ENCODE assay signal across 29 cellular contexts in the genomic region with DNA sequence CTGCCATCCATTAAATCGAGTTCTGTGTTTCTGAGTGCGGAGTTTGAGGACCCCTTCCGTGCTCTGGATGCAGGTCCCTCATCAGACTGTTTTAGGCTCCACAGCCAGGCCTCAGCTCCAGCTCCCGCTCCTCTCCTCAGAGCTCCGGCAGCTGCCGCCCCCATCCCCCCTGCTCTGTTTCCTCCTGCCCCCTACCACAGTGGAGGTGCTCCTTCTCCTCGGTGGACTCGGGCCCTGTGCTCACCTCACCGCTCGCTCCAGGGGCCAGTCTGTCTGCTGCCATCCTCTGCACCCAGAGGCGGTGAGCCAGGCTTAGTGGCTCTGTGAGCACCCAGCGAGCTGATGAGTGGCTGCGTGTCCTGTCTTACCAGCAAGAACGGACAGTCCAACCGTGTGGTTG. TPM values are rescaled to one million over a fixed set of nuclear protein-coding genes. Genes with fewer than 3 reads are reported as not detected.
A peak's percentile ranks its signal among the peaks of the same experiment; 100 is the strongest.
DNase-seq lines count a peak whose midpoint lies in the region; TF ChIP-seq lines count a peak whose summit lies in the region.
"Had no signal": no experiment of that assay in that cellular context is flagged by ENCODE, and none has a peak within 500 bp of the region (broad histone marks: within the 10 kb centered on the region; RNA-seq: fewer than 3 reads in every experiment).

No MANE protein-coding gene starts in this region.

- DNase-seq in WERI-Rb-1 (peak; percentile 21), left ventricle myocardium inferior (no peak), SW480 (ENCODE audit: low spot score) (no peak), AG08396 (ENCODE audit: low spot score) (no peak), NCI-H1048 (lab: John Stamatoyannopoulos, UW) (no peak)
- no peak for DNase-seq in activated naive CD4-positive, alpha-beta T cell treated with anti-CD3 and anti-CD28 coated beads for 36 hours
- DNase-seq: activated CD4-positive, CD25-positive, alpha-beta regulatory T cell; activated CD8-positive, alpha-beta memory T cell treated with anti-CD3 and anti-CD28 coated beads, Interleukin-2, amount 10 ng/mL, durations not matched to agents 7 days and 5 days; activated naive CD4-positive, alpha-beta T cell treated with Interleukin-2 at 50 U/mL for 16 hours; activated T-cell treated with anti-CD3 and anti-CD28 coated beads, Interleukin-2, amount 50 U/mL, for 48 hours; AML-193; CD4-positive, alpha-beta T cell; gastrocnemius medialis; GOT3; NCI-H2107; NCI-H774; stimulated activated CD4-positive, alpha-beta T cell treated with anti-CD3 and anti-CD28 coated beads, Interleukin-15, amount 100 ng/mL, for 24 hours; stimulated activated CD4-positive, alpha-beta T cell treated with anti-CD3 and anti-CD28 coated beads, Interleukin-4, amount 100 ng/mL, for 4 hours; T-cell; upper lobe of left lung had no signal

- peaks cover 3% of the 10 kb centered on the region for H3K9me3 ChIP-seq in WERI-Rb-1 (ENCODE audit: severe bottlenecking)
- H3K9me3 ChIP-seq in left ventricle myocardium inferior (replicated peaks) = no peaks in the 10 kb centered on the region
- no peaks in the 10 kb centered on the region for H3K9me3 ChIP-seq in parathyroid adenoma (ENCODE audit: control insufficient read depth, low read length)
- H3K9me3 ChIP-seq: A549, gastrocnemius medialis, SJSA1, upper lobe of left lung had no signal

- no peak overlapping the region for H3K9ac ChIP-seq in parathyroid adenoma
- H3K9ac ChIP-seq: neural progenitor cell had no signal

- no peak overlapping the region for H3K4me2 ChIP-seq in parathyroid adenoma (ENCODE audit: low read length)
- H3K4me2 ChIP-seq: A549, neural progenitor cell had no signal

- no peaks in the 10 kb centered on the region for H3K9me3 Mint-ChIP-seq in activated naive CD4-positive, alpha-beta T cell treated with anti-CD3 and anti-CD28 coated beads for 36 hours
- H3K9me3 Mint-ChIP-seq: brain; CD4-positive, alpha-beta T cell; memory B cell; neural progenitor cell; T-cell had no signal

- no peaks in the 10 kb centered on the region for H3K4me1 Mint-ChIP-seq in activated naive CD4-positive, alpha-beta T cell treated with anti-CD3 and anti-CD28 coated beads for 36 hours (ENCODE audit: low read depth)
- H3K4me1 Mint-ChIP-seq: memory B cell, neural progenitor cell, T-cell had no signal

- H3K4me1 ChIP-seq in left ventricle myocardium inferior (peaks cover 32% of the 10 kb centered on the region), parathyroid adenoma (no peaks in the 10 kb centered on the region)
- H3K4me1 ChIP-seq: A549, gastrocnemius medialis, neural progenitor cell, SJSA1, upper lobe of left lung had no signal

- H3K36me3 ChIP-seq in WERI-Rb-1 (peaks cover 28% of the 10 kb centered on the region), left ventricle myocardium inferior (peaks cover 10% of the 10 kb centered on the region), parathyroid adenoma (ENCODE audit: control insufficient read depth, insufficient read depth, low read length) (no peaks in the 10 kb centered on the region)
- H3K36me3 ChIP-seq: gastrocnemius medialis, neural progenitor cell had no signal

- H3K4me3 ChIP-seq in WERI-Rb-1 (ENCODE audit: low read depth, low read length) (0 out of 2 replicates have a peak overlapping the region, but pooled peaks have one; percentile 5), left ventricle myocardium inferior (no peak overlapping the region), parathyroid adenoma (ENCODE audit: low read depth, low read length) (peak overlapping the region; percentile 1)
- H3K4me3 ChIP-seq: A549, gastrocnemius medialis, neural progenitor cell, SJSA1, upper lobe of left lung had no signal

- H3K27me3 ChIP-seq in WERI-Rb-1 (ENCODE audit: insufficient read depth, low read depth, severe bottlenecking) (no peaks in the 10 kb centered on the region), left ventricle myocardium inferior (ENCODE audit: low read depth) (no peaks in the 10 kb centered on the region), parathyroid adenoma (ENCODE audit: control insufficient read depth, insufficient read depth, low read length) (no peaks in the 10 kb centered on the region)
- H3K27me3 ChIP-seq: gastrocnemius medialis, neural progenitor cell, SJSA1, upper lobe of left lung had no signal

- H2AFZ ChIP-seq in parathyroid adenoma = no peak overlapping the region
- H2AFZ ChIP-seq: neural progenitor cell had no signal

- CTCF ChIA-PET in activated naive CD4-positive, alpha-beta T cell treated with anti-CD3 and anti-CD28 coated beads for 36 hours (lab: Charles Lee) = no interaction called here

- intact Hi-C loops in left ventricle myocardium inferior (cut with micrococcal nuclease) = no loop called here
- intact Hi-C loops in activated naive CD4-positive, alpha-beta T cell treated with anti-CD3 and anti-CD28 coated beads for 36 hours (cut with micrococcal nuclease) = no loop called here

- H3K79me2 ChIP-seq in parathyroid adenoma = peaks cover 9% of the 10 kb centered on the region

- H3K27me3 Mint-ChIP-seq in activated naive CD4-positive, alpha-beta T cell treated with anti-CD3 and anti-CD28 coated beads for 36 hours (ENCODE audit: low read depth) = no peaks in the 10 kb centered on the region
- H3K27me3 Mint-ChIP-seq: activated CD8-positive, alpha-beta memory T cell treated with anti-CD3 and anti-CD28 coated beads, Interleukin-2, amount 10 ng/mL, durations not matched to agents 7 days and 5 days; brain; CD4-positive, alpha-beta T cell; IgD-negative memory B cell; memory B cell; progenitor cell of endocrine pancreas; T-cell had no signal

- no peak overlapping the region for H3K27ac Mint-ChIP-seq in activated naive CD4-positive, alpha-beta T cell treated with anti-CD3 and anti-CD28 coated beads for 36 hours
- H3K27ac Mint-ChIP-seq: activated CD8-positive, alpha-beta memory T cell treated with anti-CD3 and anti-CD28 coated beads, Interleukin-2, amount 10 ng/mL, durations not matched to agents 7 days and 5 days; CD4-positive, alpha-beta T cell; IgD-negative memory B cell; memory B cell; neural progenitor cell; progenitor cell of endocrine pancreas; T-cell had no signal

- no peak for TF ChIP-seq CTCF in C4-2B (conservative IDR thresholded peaks at IDR 0.05)
- no peak for TF ChIP-seq CTCF in WERI-Rb-1 (IDR thresholded peaks at IDR 0.05; ENCODE audit: low read depth, low read length)
- no peak for TF ChIP-seq CTCF in left ventricle myocardium inferior (IDR thresholded peaks at IDR 0.05; ENCODE audit: borderline replicate concordance)
- TF ChIP-seq CTCF in parathyroid adenoma (IDR thresholded peaks at IDR 0.05) = no peak

- peaks cover 30% of the 10 kb centered on the region for H3K36me3 Mint-ChIP-seq in activated naive CD4-positive, alpha-beta T cell treated with anti-CD3 and anti-CD28 coated beads for 36 hours (ENCODE audit: low read depth)

- H3K27ac ChIP-seq in C4-2B = peak overlapping the region; percentile 49
- peak overlapping the region; percentile 97 for H3K27ac ChIP-seq in WERI-Rb-1
- peak overlapping the region; percentile 70 for H3K27ac ChIP-seq in left ventricle myocardium inferior (replicated peaks)
- no peak overlapping the region for H3K27ac ChIP-seq in parathyroid adenoma
- H3K27ac ChIP-seq: A549, gastrocnemius medialis, neural progenitor cell, SJSA1, upper lobe of left lung had no signal

- H3K4me3 Mint-ChIP-seq in activated naive CD4-positive, alpha-beta T cell treated with anti-CD3 and anti-CD28 coated beads for 36 hours = no peak overlapping the region
- H3K4me3 Mint-ChIP-seq: activated CD8-positive, alpha-beta memory T cell treated with anti-CD3 and anti-CD28 coated beads, Interleukin-2, amount 10 ng/mL, durations not matched to agents 7 days and 5 days; CD4-positive, alpha-beta T cell; IgD-negative memory B cell; memory B cell; neural progenitor cell; T-cell had no signal

RNA-seq across cellular contexts. Expression of a gene that starts 21.4 kb away (rescaled TPM):
- total RNA-seq in left ventricle myocardium inferior = 14.2 TPM
- total RNA-seq in activated naive CD4-positive, alpha-beta T cell treated with anti-CD3 and anti-CD28 coated beads for 36 hours = 10 to 100 TPM; 15.5 to 15.8 TPM

RNA-seq across cellular contexts. Expression of a gene that starts 21.9 kb away (rescaled TPM):
- total RNA-seq in left ventricle myocardium inferior = 18.1 TPM
- total RNA-seq in activated naive CD4-positive, alpha-beta T cell treated with anti-CD3 and anti-CD28 coated beads for 36 hours = 10 to 100 TPM; 26.2 to 27.5 TPM
